In genomic region chr12:53602176-53602942, GRCh38 we compare ENCODE assay signal across 21 cellular contexts. TPM values are rescaled to one million over a fixed set of nuclear protein-coding genes. Genes with fewer than 3 reads are reported as not detected.
A peak's percentile ranks its signal among the peaks of the same experiment; 100 is the strongest.
DNase-seq lines count a peak whose midpoint lies in the region; ATAC-seq, FAIRE-seq and TF ChIP-seq lines count a peak whose summit lies in the region.
"Had no signal": no experiment of that assay in that cellular context is flagged by ENCODE, and none has a peak within 500 bp of the region (broad histone marks: within the 10 kb centered on the region; RNA-seq: fewer than 3 reads in every experiment).

No MANE protein-coding gene starts in this region.

- POLR2A ChIA-PET in MCF 10A (lab: Yijun Ruan, JAX) (no interaction called here), GM12878 (lab: Charles Lee) (interaction anchor here (0.7 to 1.1 kb wide), 2 partner anchors 9 to 10 kb away, joined by 3 read pairs; no protein-coding TSS in a partner anchor)

- no peaks in the 10 kb centered on the region for H3K9me3 Mint-ChIP-seq in MCF 10A (ENCODE audit: unreplicated experiment)
- H3K9me3 Mint-ChIP-seq: CD4-positive, alpha-beta memory T cell had no signal

- TF ChIP-seq EP300 in GM12878 (IDR thresholded peaks at IDR 0.05; ENCODE audit: borderline replicate concordance in 1 of 2, control insufficient read depth in 1 of 2, low read depth in 2 of 2, low read length in 2 of 2), result no peak

- in situ Hi-C loops in GM12878 (cut with MboI), result no loop called here

- H3K79me2 ChIP-seq in GM12878 (ENCODE audit: control insufficient read depth, insufficient read depth, low read length), result peaks cover 10% of the 10 kb centered on the region

- H3K36me3 ChIP-seq in breast epithelium (no peaks in the 10 kb centered on the region), GM12878 (ENCODE audit: control insufficient read depth in 2 of 2, insufficient read depth in 2 of 2, low read length in 1 of 2) (no peaks in the 10 kb centered on the region; a peak in 1 of 4 replicates), vagina (no peaks in the 10 kb centered on the region)
- H3K36me3 ChIP-seq: cardiac muscle cell, ovary had no signal

- H3K27me3 ChIP-seq in breast epithelium (no peaks in the 10 kb centered on the region), GM12878 (replicated peaks in 1 of 2; ENCODE audit: control insufficient read depth in 2 of 2, insufficient read depth in 2 of 2, low read length in 1 of 2) (no peaks in the 10 kb centered on the region), vagina (no peaks in the 10 kb centered on the region)
- H3K27me3 ChIP-seq: cardiac muscle cell, gastrocnemius medialis, ovary, spleen had no signal

- peak overlapping the region; percentile 60; the same call in 1 of the 2 replicates for H3K4me2 ChIP-seq in GM12878 (ENCODE audit: control insufficient read depth, insufficient read depth)

- no peak for TF ChIP-seq CTCF in MCF 10A (IDR thresholded peaks at IDR 0.05; ENCODE audit: unreplicated experiment)
- TF ChIP-seq CTCF in breast epithelium (IDR thresholded peaks at IDR 0.05), result no peak
- TF ChIP-seq CTCF in GM12878 (IDR thresholded peaks at IDR 0.05 in 2 of 3, conservative IDR thresholded peaks at IDR 0.05 in 1 of 3; ENCODE audit: control insufficient read depth in 2 of 3, extremely low read depth in 1 of 3, insufficient read depth in 1 of 3, low read depth in 3 of 3, low read length in 3 of 3), result no peak
- TF ChIP-seq CTCF in vagina (IDR thresholded peaks at IDR 0.05), result no peak

- no peaks in the 10 kb centered on the region for H4K20me1 ChIP-seq in GM12878 (ENCODE audit: control insufficient read depth, insufficient read depth)

- H3K4me3 Mint-ChIP-seq in MCF 10A (ENCODE audit: unreplicated experiment), result no peak overlapping the region
- H3K4me3 Mint-ChIP-seq: activated naive CD8-positive, alpha-beta T cell; CD4-positive, alpha-beta memory T cell had no signal

- RAD21 ChIA-PET in GM12878 (lab: Charles Lee; ENCODE audit: unreplicated experiment), result interaction anchor here (0.9 to 1.4 kb wide), 3 partner anchors 10 to 59 kb away, joined by 3 to 5 read pairs (median 4); no protein-coding TSS in a partner anchor

- peak; percentile 27 for FAIRE-seq in GM12878 (lab: Jason Lieb, UNC)
- FAIRE-seq: endometrium, HTR-8/SVneo had no signal

- no peak for TF ChIP-seq POLR2A in breast epithelium (IDR thresholded peaks at IDR 0.05)
- TF ChIP-seq POLR2A in GM12878 (IDR thresholded peaks at IDR 0.05; ENCODE audit: low read depth, low read length), result no peak
- TF ChIP-seq POLR2A in vagina (IDR thresholded peaks at IDR 0.05), result no peak

- intact Hi-C loops in MCF 10A (cut with micrococcal nuclease), result no loop called here
- intact Hi-C loops in breast epithelium (cut with DNase I; ENCODE audit: low total_unique reads), result no loop called here
- intact Hi-C loops in GM12878 (cut with micrococcal nuclease; ENCODE audit: unreplicated experiment), result no loop called here
- intact Hi-C loops in vagina (cut with DNase I), result no loop called here

- SMC1A ChIA-PET in GM12878 (lab: Charles Lee; ENCODE audit: uncharacterized antibody, unreplicated experiment), result interaction anchor here (1.0 to 1.8 kb wide), 9 partner anchors 9 to 58 kb away, joined by 3 to 6 read pairs (median 4); no protein-coding TSS in a partner anchor

- H3K27ac ChIP-seq in breast epithelium (no peak overlapping the region), GM12878 (ENCODE audit: control insufficient read depth, insufficient read depth) (no peak overlapping the region), vagina (peak overlapping the region; percentile 11)
- H3K27ac ChIP-seq: cardiac muscle cell, gastrocnemius medialis had no signal

- no TSS peak for BruUV-seq in MCF 10A (replicated peaks; lab: Mats Ljungman, UMichigan)
- BruUV-seq in GM12878 (replicated peaks; lab: Mats Ljungman, UMichigan), result no TSS peak

- H3K4me1 ChIP-seq in breast epithelium (no peaks in the 10 kb centered on the region), GM12878 (ENCODE audit: control insufficient read depth, insufficient read depth, low read length) (peaks cover 11% of the 10 kb centered on the region), vagina (peaks cover 32% of the 10 kb centered on the region)

- peaks cover 8% of the 10 kb centered on the region for H3K4me1 Mint-ChIP-seq in MCF 10A (ENCODE audit: insufficient read depth, unreplicated experiment)

- H3K27ac Mint-ChIP-seq in MCF 10A (ENCODE audit: low read depth, unreplicated experiment), result peak overlapping the region; percentile 6
- H3K27ac Mint-ChIP-seq: activated naive CD8-positive, alpha-beta T cell had no signal

- H3K9ac ChIP-seq in GM12878 (ENCODE audit: control insufficient read depth, insufficient read depth, low read length), result no peak overlapping the region

- no peaks in the 10 kb centered on the region for H3K27me3 Mint-ChIP-seq in MCF 10A (ENCODE audit: insufficient read depth, unreplicated experiment)
- H3K27me3 Mint-ChIP-seq: activated naive CD8-positive, alpha-beta T cell; CD4-positive, alpha-beta memory T cell had no signal

- H3K9me3 ChIP-seq in breast epithelium (no peaks in the 10 kb centered on the region), GM12878 (replicated peaks; ENCODE audit: control insufficient read depth, insufficient read depth, low read length) (no peaks in the 10 kb centered on the region; the same call in 2 of the 3 replicates), vagina (no peaks in the 10 kb centered on the region)
- H3K9me3 ChIP-seq: gastrocnemius medialis, ovary, spleen had no signal

- peaks cover 21% of the 10 kb centered on the region for H3K36me3 Mint-ChIP-seq in MCF 10A (ENCODE audit: insufficient read depth, unreplicated experiment)

- H3K4me3 ChIP-seq in breast epithelium (no peak overlapping the region), GM12878 (peak overlapping the region; percentile 32; the same call in 1 of the 2 replicates), vagina (no peak overlapping the region)
- H3K4me3 ChIP-seq: cardiac muscle cell, gastrocnemius medialis had no signal

- TF ChIP-seq RAD21 in GM12878 (IDR thresholded peaks at IDR 0.05; ENCODE audit: insufficient read depth, low read depth, low read length), result no peak

- CTCF ChIA-PET in MCF 10A (lab: Yijun Ruan, JAX), result interaction anchor here (0.7 to 1.1 kb wide), 2 partner anchors 13 to 14 kb away, joined by 3 to 4 read pairs; no protein-coding TSS in a partner anchor
- CTCF ChIA-PET in GM12878 (lab: Yijun Ruan, JAX), result interaction anchor here (0.9 to 1.8 kb wide), 5 partner anchors 11 to 141 kb away, joined by 3 to 4 read pairs (median 3); no protein-coding TSS in a partner anchor

- no peak overlapping the region for H2AFZ ChIP-seq in GM12878 (ENCODE audit: control insufficient read depth, low read depth, low read length)

- WGBS in GM12878 (ENCODE audit: insufficient coverage, insufficient replicate concordance, low lambda C conversion rate, missing lambda C conversion rate), result 73% methylated on average over 10 of the region's 10 CpGs

- ATAC-seq in GM12878 (peak; percentile 48), HG03095 (IDR thresholded peaks at IDR 0.05; ENCODE audit: unreplicated experiment) (no peak)
- ATAC-seq: activated CD4-positive, CD25-positive, alpha-beta regulatory T cell treated with anti-CD3 and anti-CD28 coated beads, Interleukin-2, amount 50 U/mL, for 24 hours; gastrocnemius medialis had no signal

- DNase-seq in MCF 10A (ENCODE audit: unreplicated experiment) (no peak), breast epithelium (ENCODE audit: low spot score in 2 of 2) (no peak), GM12878 (ENCODE audit: low read depth, low spot score) (no peak), medulla oblongata (ENCODE audit: extremely low spot score) (peak; percentile 57), vagina (ENCODE audit: extremely low spot score in 2 of 2) (no peak), NCI-H748 (lab: John Stamatoyannopoulos, UW; ENCODE audit: unreplicated experiment) (no peak)
- no peak for DNase-seq in stimulated activated CD4-positive, alpha-beta T cell treated with anti-CD3 and anti-CD28 coated beads, Interleukin-4, amount 100 ng/mL, for 24 hours
- DNase-seq: 8988T; activated CD8-positive, alpha-beta memory T cell treated with anti-CD3 and anti-CD28 coated beads, Interleukin-2, amount 50 U/mL, for 48 hours; CD4-positive, alpha-beta memory T cell; gastrocnemius medialis; NCI-H187; NCI-H524; spleen had no signal

TF ChIP-seq in GM12878, 131 proteins besides CTCF, POLR2A, EP300 and RAD21:
- TF ChIP-seq JUND (IDR thresholded peaks at IDR 0.05; ENCODE audit: low read depth, low read length), result no peak
- TF ChIP-seq PML (IDR thresholded peaks at IDR 0.05; ENCODE audit: low read length), result no peak
TF ChIP-seq in GM12878: peak in this region for 0.

RNA-seq across cellular contexts. Expression of gene ATF7, which starts 23.8 kb away (rescaled TPM):
- 39.6 and 40.8 TPM in 2 replicates for total RNA-seq in MCF 10A (2022)
- total RNA-seq in breast epithelium, result 10 to 100 TPM; 31.4 to 34.1 (median 33.4) TPM
- total RNA-seq in GM12878 (2013; cell fraction: nucleolus; rRNA removed), result 31.6 and 46.1 TPM in 2 replicates
- total RNA-seq in GM12878 (2014; rRNA removed), result 9.1 and 11.4 TPM in 2 replicates
- total RNA-seq in GM12878 (2014; rRNA removed; fragmentation: Illumina TruSeq; extraction: Trizol), result 14.6 and 16.1 TPM in 2 replicates
- 21.5 and 23.6 TPM in 2 replicates for total RNA-seq in GM12878 (2021)
- 9.6 TPM for polyA plus RNA-seq in GM12878 (2011; ENCODE audit: low read depth)
- polyA plus RNA-seq in GM12878 (2011; rRNA removed), result 14.5 and 16.4 TPM in 2 replicates
- polyA plus RNA-seq in GM12878 (2011; cell fraction: cytosol; rRNA removed), result 10.3 and 12.2 TPM in 2 replicates
- 19.5 and 20.5 TPM in 2 replicates for polyA plus RNA-seq in GM12878 (2011; cell fraction: nucleus; rRNA removed)
- 9.5 and 10.3 TPM in 2 replicates for polyA plus RNA-seq in GM12878 (2012)
- 21.9 and 26.4 TPM in 2 replicates for polyA plus RNA-seq in GM12878 (2014; fragmentation: Illumina TruSeq; extraction: Trizol)
- polyA plus RNA-seq in GM12878 (2014; fragmentation: Nextera tagmentation; extraction: Ambion mirVana), result 10 to 100 TPM; 21.8 to 26.8 TPM
- polyA plus RNA-seq in GM12878 (2014; rRNA removed), result 14.1 and 17.2 TPM in 2 replicates
- 10 to 100 TPM; 30.2 to 30.7 TPM for polyA plus RNA-seq in GM12878 (2016; fragmentation: Nextera tagmentation; extraction: Ambion mirVana)
- polyA minus RNA-seq in GM12878 (2011; rRNA and poly(A)+ RNA removed), result 18.9 and 19.0 TPM in 2 replicates
- polyA minus RNA-seq in GM12878 (2011; cell fraction: cytosol; rRNA and poly(A)+ RNA removed), result 9.0 and 13.4 TPM in 2 replicates
- polyA minus RNA-seq in GM12878 (2011; cell fraction: nucleus; rRNA and poly(A)+ RNA removed), result 9.3 and 17.1 TPM in 2 replicates
- 34.9 TPM for total RNA-seq in vagina
